ENCODE assay signal across 16 cellular contexts in genomic region chr2:98884658-98885057, GRCh38. TPM values are rescaled to one million over a fixed set of nuclear protein-coding genes. Genes with fewer than 3 reads are reported as not detected.
A peak's percentile ranks its signal among the peaks of the same experiment; 100 is the strongest.
DNase-seq lines count a peak whose midpoint lies in the region; ATAC-seq and TF ChIP-seq lines count a peak whose summit lies in the region.
"Had no signal": no experiment of that assay in that cellular context is flagged by ENCODE, and none has a peak within 500 bp of the region (broad histone marks: within the 10 kb centered on the region; RNA-seq: fewer than 3 reads in every experiment).

No MANE protein-coding gene starts in this region.

- DNase-seq in IMR-90 (no peak), caudate nucleus (lab: John Stamatoyannopoulos, UW) (no peak), esophagus squamous epithelium (lab: John Stamatoyannopoulos, UW) (no peak), type B pancreatic cell (ENCODE audit: extremely low spot score, unreplicated experiment) (peak; percentile 11), kidney tubule cell (ENCODE audit: low spot score) (no peak), GM20000 (ENCODE audit: low spot score) (no peak), amniotic stem cell (lab: John Stamatoyannopoulos, UW) (no peak)
- DNase-seq: Caco-2; CD8-positive, alpha-beta memory T cell; DND-41; GDM1; HFFc6 had no signal

- in situ Hi-C loops in IMR-90 (cut with MboI; ENCODE audit: low sequenced_read_pairs): no loop called here

- no peak overlapping the region for H2BK20ac ChIP-seq in IMR-90 (ENCODE audit: low read depth, low read length)

- H3K4me3 Mint-ChIP-seq in type B pancreatic cell: peak overlapping the region; percentile 27
- H3K4me3 Mint-ChIP-seq: CD8-positive, alpha-beta memory T cell; HFFc6 had no signal

- H3K27ac ChIP-seq in IMR-90 (ENCODE audit: insufficient read depth, low read length) (no peak overlapping the region), caudate nucleus (ENCODE audit: low read depth, low read length) (peak overlapping the region; percentile 11), esophagus squamous epithelium (peak overlapping the region; percentile 50 to 90 (median 83))
- H3K27ac ChIP-seq: A549 had no signal

- intact Hi-C loops in IMR-90 (cut with micrococcal nuclease) (no loop called here), esophagus squamous epithelium (cut with DNase I) (no loop called here)

- H3K9me3 Mint-ChIP-seq in type B pancreatic cell: peaks cover 13% of the 10 kb centered on the region

- H3K9me1 ChIP-seq in IMR-90 (ENCODE audit: insufficient read depth, low read length): no peaks in the 10 kb centered on the region

- ATAC-seq in IMR-90 (ENCODE audit: low read depth): no peak
- ATAC-seq: A549 had no signal

- no peak overlapping the region for H2BK15ac ChIP-seq in IMR-90 (ENCODE audit: low read depth, low read length)

- H2BK5ac ChIP-seq in IMR-90 (ENCODE audit: low read depth, low read length, poor library complexity, severe bottlenecking): no peak overlapping the region

- no peak overlapping the region for H3K23ac ChIP-seq in IMR-90 (ENCODE audit: low read depth, low read length)

- no peaks in the 10 kb centered on the region for H3K36me3 ChIP-seq in IMR-90 (ENCODE audit: control insufficient read depth, insufficient read depth, low read length)
- H3K36me3 ChIP-seq in esophagus squamous epithelium: no peaks in the 10 kb centered on the region
- H3K36me3 ChIP-seq: HAP-1 had no signal

- H3K14ac ChIP-seq in IMR-90 (replicated peaks; ENCODE audit: low read depth, low read length): no peak overlapping the region

- no peak for TF ChIP-seq RAD21 in IMR-90 (IDR thresholded peaks at IDR 0.05; ENCODE audit: low read length)

- WGBS in IMR-90 (ENCODE audit: extremely low coverage in 2 of 2, insufficient read length in 1 of 2), 2 experiments: no CpG with 5 or more reads among the region's 2 CpGs
- 15 to 59% methylated on average over 2 of the region's 2 CpGs for WGBS in esophagus squamous epithelium, 2 donors

- dilution Hi-C loops in IMR-90 (cut with HindIII; ENCODE audit: low sequenced_read_pairs, unreplicated experiment): no loop called here

- no peak overlapping the region for H3K56ac ChIP-seq in IMR-90 (ENCODE audit: extremely low read depth, insufficient read depth, low read length)

- POLR2A ChIA-PET in IMR-90 (lab: Charles Lee; ENCODE audit: unreplicated experiment): no interaction called here

- no peak overlapping the region for H3K18ac ChIP-seq in IMR-90 (ENCODE audit: low read depth, low read length)

- peaks cover 4% of the 10 kb centered on the region for H3K27me3 Mint-ChIP-seq in type B pancreatic cell

- H2AK9ac ChIP-seq in IMR-90 (replicated peaks; ENCODE audit: low read depth, low read length, poor library complexity): peak overlapping the region; percentile 3

- H2BK120ac ChIP-seq in IMR-90 (ENCODE audit: low read depth, low read length): no peak overlapping the region

- H3K27me3 ChIP-seq in IMR-90 (ENCODE audit: control insufficient read depth, insufficient read depth, low read length): no peaks in the 10 kb centered on the region; the same call in 1 of the 2 replicates
- H3K27me3 ChIP-seq in esophagus squamous epithelium: no peaks in the 10 kb centered on the region

- no peak overlapping the region for H2AK5ac ChIP-seq in IMR-90 (ENCODE audit: low read depth, low read length)

- no peak overlapping the region for H4K5ac ChIP-seq in IMR-90 (ENCODE audit: low read depth, low read length)

- no peak overlapping the region for H4K91ac ChIP-seq in IMR-90 (ENCODE audit: insufficient read depth, low read depth, low read length)

- H3K4me3 ChIP-seq in IMR-90 (ENCODE audit: insufficient read depth, low read depth, low read length): no peak overlapping the region
- H3K4me3 ChIP-seq in esophagus squamous epithelium: no peak overlapping the region
- H3K4me3 ChIP-seq: A549, HAP-1 had no signal

- H3K27ac Mint-ChIP-seq in type B pancreatic cell: no peak overlapping the region
- H3K27ac Mint-ChIP-seq: CD8-positive, alpha-beta memory T cell; HFFc6 had no signal

- H3K4ac ChIP-seq in IMR-90 (ENCODE audit: low read depth, low read length): no peak overlapping the region

- no peak overlapping the region for H2AFZ ChIP-seq in IMR-90 (replicated peaks; ENCODE audit: low read length, poor library complexity)

- H3K36me3 Mint-ChIP-seq in type B pancreatic cell: no peaks in the 10 kb centered on the region

- no TSS peak for BruUV-seq in IMR-90 (replicated peaks; lab: Mats Ljungman, UMichigan)

- TF ChIP-seq CTCF in IMR-90 (conservative IDR thresholded peaks at IDR 0.05; ENCODE audit: low read depth, low read length) (no peak), esophagus squamous epithelium (IDR thresholded peaks at IDR 0.05) (no peak), type B pancreatic cell (conservative IDR thresholded peaks at IDR 0.05) (no peak), GM20000 (IDR thresholded peaks at IDR 0.05; ENCODE audit: extremely low read depth, missing control alignments) (no peak)

- H3K79me1 ChIP-seq in IMR-90 (ENCODE audit: low read depth in 1 of 2, low read length in 2 of 2): no peaks in the 10 kb centered on the region

- no peaks in the 10 kb centered on the region for H3K4me1 ChIP-seq in IMR-90 (ENCODE audit: control insufficient read depth, insufficient read depth, low read length)
- peaks cover 12 to 62% (median 24%) of the 10 kb centered on the region in 3 donors for H3K4me1 ChIP-seq in esophagus squamous epithelium
- H3K4me1 ChIP-seq: A549, Caco-2, HAP-1 had no signal

- no peaks in the 10 kb centered on the region; the same call in 1 of the 2 replicates for H4K20me1 ChIP-seq in IMR-90 (ENCODE audit: insufficient read depth, low read length)

- H3K9me3 ChIP-seq in IMR-90 (ENCODE audit: control insufficient read depth, insufficient read depth, low read length) (0 out of 2 replicates have a peak, but pooled peaks cover 4% of the 10 kb centered on the region), esophagus squamous epithelium (peaks cover 0 to 20% (median 5%) of the 10 kb centered on the region in 3 donors)

- no peaks in the 10 kb centered on the region for H3K4me1 Mint-ChIP-seq in type B pancreatic cell (ENCODE audit: unreplicated experiment)
- H3K4me1 Mint-ChIP-seq: CD8-positive, alpha-beta memory T cell had no signal

- no peak overlapping the region for H3K4me2 ChIP-seq in IMR-90 (ENCODE audit: low read depth, low read length)
- H3K4me2 ChIP-seq: A549 had no signal

- TF ChIP-seq POLR2A in IMR-90 (IDR thresholded peaks at IDR 0.05; ENCODE audit: low read depth, low read length): no peak
- TF ChIP-seq POLR2A in esophagus squamous epithelium (IDR thresholded peaks at IDR 0.05): no peak

- H4K8ac ChIP-seq in IMR-90 (ENCODE audit: low read depth in 2 of 2, low read length in 2 of 2): no peak overlapping the region

- no peak overlapping the region for H3K9ac ChIP-seq in IMR-90 (ENCODE audit: low read depth, low read length)

- CTCF ChIA-PET in IMR-90 (lab: Yijun Ruan, JAX): interaction anchor here (0.6 kb wide), 1 partner anchor 32 kb away, joined by 4 read pairs; no protein-coding TSS in a partner anchor

TF ChIP-seq in IMR-90, 13 proteins besides CTCF, POLR2A, EP300 and RAD21:
- TF ChIP-seq BHLHE40 (IDR thresholded peaks at IDR 0.05; ENCODE audit: low read depth, low read length): no peak
- TF ChIP-seq CEBPB (IDR thresholded peaks at IDR 0.05; ENCODE audit: low read depth, low read length): no peak
- no peak for TF ChIP-seq ELK1 (IDR thresholded peaks at IDR 0.05; ENCODE audit: borderline replicate concordance, low read depth, low read length)
- no peak for TF ChIP-seq MAFK (IDR thresholded peaks at IDR 0.05; ENCODE audit: low read depth, low read length)
- no peak for TF ChIP-seq USF2 (IDR thresholded peaks at IDR 0.05; ENCODE audit: low read depth, low read length)
- no peak for TF ChIP-seq MAZ (IDR thresholded peaks at IDR 0.05; ENCODE audit: borderline replicate concordance, low read depth, low read length)
- no peak for TF ChIP-seq CHD1 (IDR thresholded peaks at IDR 0.05; ENCODE audit: low read depth, low read length)
- TF ChIP-seq RFX5 (IDR thresholded peaks at IDR 0.05; ENCODE audit: low read depth, low read length): no peak
- TF ChIP-seq NFE2L2 (IDR thresholded peaks at IDR 0.05; ENCODE audit: low read depth, low read length): no peak
- no peak for TF ChIP-seq FOS (IDR thresholded peaks at IDR 0.05; ENCODE audit: low read depth, low read length)
- TF ChIP-seq RCOR1 (IDR thresholded peaks at IDR 0.05; ENCODE audit: insufficient replicate concordance, low read length): no peak
- no peak for TF ChIP-seq SMC3 (IDR thresholded peaks at IDR 0.05; ENCODE audit: low read depth, low read length)
- no peak for TF ChIP-seq MXI1 (IDR thresholded peaks at IDR 0.05; ENCODE audit: borderline replicate concordance, low read depth, low read length)

RNA-seq across cellular contexts. Expression of gene CRACDL, which starts 51.4 kb away (rescaled TPM):
- total RNA-seq in IMR-90 (2012; rRNA removed) (not detected in 2 replicates), esophagus squamous epithelium (10 to 100 TPM in 2 of 4 donors, 1 to 10 TPM in 2; 6.5 to 33.6 (median 9.7) TPM), type B pancreatic cell (ENCODE audit: low replicate concordance) (6.2 and 9.6 TPM in 2 replicates)
- polyA plus RNA-seq in IMR-90 (2012; rRNA removed): not detected in 2 replicates
- not detected in 2 replicates for polyA plus RNA-seq in IMR-90 (2012; cell fraction: cytosol; rRNA removed)
- not detected in 2 replicates for polyA plus RNA-seq in IMR-90 (2012; cell fraction: nucleus; rRNA removed; ENCODE audit: low replicate concordance)
- total RNA-seq: HFFc6 had no signal
- polyA plus RNA-seq: AG04450, BJ had no signal
